1 cellular context compared by ENCODE assay signal in the genomic region with DNA sequence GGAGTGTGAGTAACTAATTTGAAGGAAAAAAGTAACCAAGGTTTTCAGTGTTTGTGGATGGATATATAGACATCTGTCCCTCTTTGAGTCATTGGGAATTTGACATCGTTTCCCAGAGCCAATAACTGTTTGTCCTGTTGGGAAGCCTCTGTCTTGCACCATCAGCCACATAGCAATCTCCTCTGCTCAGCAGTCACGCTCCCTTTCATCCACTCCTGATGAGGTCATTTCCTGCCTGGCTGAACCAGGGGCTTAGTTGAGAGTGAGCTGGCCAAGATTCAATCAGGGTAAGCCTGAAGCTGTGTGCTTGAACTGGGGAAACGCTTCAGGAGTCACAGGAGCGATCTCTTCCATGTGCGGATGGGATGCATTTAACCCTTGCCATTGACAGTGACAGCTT.
TF ChIP-seq lines count a peak whose summit lies in the region.

No MANE protein-coding gene starts in this region.

TF ChIP-seq in SK-N-SH, 30 proteins besides CTCF, POLR2A, EP300 and RAD21:
- TF ChIP-seq, protein P1, sequence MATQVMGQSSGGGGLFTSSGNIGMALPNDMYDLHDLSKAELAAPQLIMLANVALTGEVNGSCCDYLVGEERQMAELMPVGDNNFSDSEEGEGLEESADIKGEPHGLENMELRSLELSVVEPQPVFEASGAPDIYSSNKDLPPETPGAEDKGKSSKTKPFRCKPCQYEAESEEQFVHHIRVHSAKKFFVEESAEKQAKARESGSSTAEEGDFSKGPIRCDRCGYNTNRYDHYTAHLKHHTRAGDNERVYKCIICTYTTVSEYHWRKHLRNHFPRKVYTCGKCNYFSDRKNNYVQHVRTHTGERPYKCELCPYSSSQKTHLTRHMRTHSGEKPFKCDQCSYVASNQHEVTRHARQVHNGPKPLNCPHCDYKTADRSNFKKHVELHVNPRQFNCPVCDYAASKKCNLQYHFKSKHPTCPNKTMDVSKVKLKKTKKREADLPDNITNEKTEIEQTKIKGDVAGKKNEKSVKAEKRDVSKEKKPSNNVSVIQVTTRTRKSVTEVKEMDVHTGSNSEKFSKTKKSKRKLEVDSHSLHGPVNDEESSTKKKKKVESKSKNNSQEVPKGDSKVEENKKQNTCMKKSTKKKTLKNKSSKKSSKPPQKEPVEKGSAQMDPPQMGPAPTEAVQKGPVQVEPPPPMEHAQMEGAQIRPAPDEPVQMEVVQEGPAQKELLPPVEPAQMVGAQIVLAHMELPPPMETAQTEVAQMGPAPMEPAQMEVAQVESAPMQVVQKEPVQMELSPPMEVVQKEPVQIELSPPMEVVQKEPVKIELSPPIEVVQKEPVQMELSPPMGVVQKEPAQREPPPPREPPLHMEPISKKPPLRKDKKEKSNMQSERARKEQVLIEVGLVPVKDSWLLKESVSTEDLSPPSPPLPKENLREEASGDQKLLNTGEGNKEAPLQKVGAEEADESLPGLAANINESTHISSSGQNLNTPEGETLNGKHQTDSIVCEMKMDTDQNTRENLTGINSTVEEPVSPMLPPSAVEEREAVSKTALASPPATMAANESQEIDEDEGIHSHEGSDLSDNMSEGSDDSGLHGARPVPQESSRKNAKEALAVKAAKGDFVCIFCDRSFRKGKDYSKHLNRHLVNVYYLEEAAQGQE (IDR thresholded peaks at IDR 0.05; ENCODE audit: low read depth, low read length) = no peak
- no peak for TF ChIP-seq ELF1 (IDR thresholded peaks at IDR 0.05)
- no peak for TF ChIP-seq RCOR1 (IDR thresholded peaks at IDR 0.05; ENCODE audit: low read length)
- no peak for TF ChIP-seq TEAD4 (IDR thresholded peaks at IDR 0.05; ENCODE audit: borderline replicate concordance, insufficient read depth)
- TF ChIP-seq SIN3A (IDR thresholded peaks at IDR 0.05; ENCODE audit: borderline replicate concordance, low read depth, low read length) = no peak
- TF ChIP-seq NFIC (IDR thresholded peaks at IDR 0.05; ENCODE audit: borderline replicate concordance) = no peak
- TF ChIP-seq MAX (IDR thresholded peaks at IDR 0.05; ENCODE audit: low read depth) = no peak
- TF ChIP-seq GABPA (IDR thresholded peaks at IDR 0.05; ENCODE audit: low read depth) = no peak
- TF ChIP-seq TCF12 (IDR thresholded peaks at IDR 0.05) = no peak
- TF ChIP-seq GATA2 (CRISPR knock-in tag; IDR thresholded peaks at IDR 0.05) = no peak
- TF ChIP-seq POLR2AphosphoS5 (IDR thresholded peaks at IDR 0.05; ENCODE audit: low read depth, low read length) = no peak
- TF ChIP-seq PBX3 (IDR thresholded peaks at IDR 0.05) = no peak
- no peak for TF ChIP-seq TAF1 (IDR thresholded peaks at IDR 0.05; ENCODE audit: borderline replicate concordance, low read depth, low read length)
- TF ChIP-seq CHD2 (IDR thresholded peaks at IDR 0.05; ENCODE audit: low read length, partially characterized antibody) = no peak
